ENCODE assay signal across 31 cellular contexts in genomic region chr1:11903210-11903609, GRCh38. TPM values are rescaled to one million over a fixed set of nuclear protein-coding genes. Genes with fewer than 3 reads are reported as not detected.
"Had no signal": no experiment of that assay in that cellular context is flagged by ENCODE, and none has a peak within 500 bp of the region (broad histone marks: within the 10 kb centered on the region; RNA-seq: fewer than 3 reads in every experiment).

No MANE protein-coding gene starts in this region.

- H3K27ac ChIP-seq: stomach, suprapubic skin, testis, thoracic aorta, thyroid gland, tibial artery, tibial nerve, transverse colon, upper lobe of left lung, upper lobe of right lung, uterus, vagina had no signal

- H3K27me3 ChIP-seq: testis, vagina had no signal

- DNase-seq: stimulated activated CD4-positive, alpha-beta T cell treated with anti-CD3 and anti-CD28 coated beads, Interleukin-2, amount 100 ng/mL, for 48 hours; stimulated activated CD4-positive, alpha-beta T cell treated with anti-CD3 and anti-CD28 coated beads, Interleukin-4, amount 100 ng/mL, for 1 hour; stimulated activated CD4-positive, alpha-beta T cell treated with anti-CD3 and anti-CD28 coated beads, Interleukin-4, amount 100 ng/mL, for 24 hours; stimulated activated CD4-positive, alpha-beta T cell treated with anti-CD3 and anti-CD28 coated beads, Interleukin-4, amount 100 ng/mL, for 4 hours; stimulated activated CD8-positive, alpha-beta memory T cell treated with anti-CD3 and anti-CD28 coated beads, Interleukin-4, amount 100 ng/mL, for 48 hours; stimulated activated naive B cell treated with anti-CD40 and anti-IgM and Interleukin-4, amounts not matched to agents 10 μg/mL and 1 μg/mL and 100 μg/mL, for 72 hours; stimulated activated naive CD4-positive, alpha-beta T cell; stimulated activated naive CD4-positive, alpha-beta T cell treated with Interleukin-2 at 50 U/mL for 16 hours; stimulated activated naive CD8-positive, alpha-beta T cell treated with anti-CD3 and anti-CD28 coated beads, Interleukin-15, amount 100 ng/mL, for 72 hours; stimulated activated naive CD8-positive, alpha-beta T cell treated with anti-CD3 and anti-CD28 coated beads, Interleukin-15, Interleukin-2, amounts not matched to agents 100 U/mL and 50 U/mL, for 24 hours; stomach; substantia nigra; testis; thyroid gland; tibial artery; transverse colon; trophoblast cell; upper lobe of left lung; upper lobe of right lung; uterus had no signal

- H3K9me3 ChIP-seq: stomach, suprapubic skin, testis, thoracic aorta, thyroid gland, tibial artery, tibial nerve, transverse colon, upper lobe of left lung, upper lobe of right lung, uterus, vagina had no signal

- H3K4me3 ChIP-seq: stomach, suprapubic skin, testis, thoracic aorta, thyroid gland, tibial artery, tibial nerve, transverse colon, upper lobe of left lung, upper lobe of right lung, uterus, vagina had no signal

- H3K4me1 ChIP-seq: testis, thyroid gland, tibial artery, upper lobe of right lung, uterus, vagina had no signal

- H3K36me3 ChIP-seq: stomach, suprapubic skin, thoracic aorta, thyroid gland, tibial artery, tibial nerve, transverse colon, upper lobe of left lung, upper lobe of right lung, uterus, vagina had no signal

- FAIRE-seq: urothelium cell line had no signal

- ATAC-seq: stimulated activated effector memory CD8-positive, alpha-beta T cell treated with anti-CD3 and anti-CD28 coated beads, Interleukin-12 subunit alpha, Interleukin-12 subunit beta, amount 100 ng/mL, for 72 hours; stimulated activated memory B cell treated with anti-CD40 and anti-IgM and Interleukin-4, amounts not matched to agents 10 μg/mL and 1 μg/mL and 100 μg/mL, for 72 hours; stimulated activated naive B cell treated with anti-CD40 and anti-IgM and Interleukin-4, amounts not matched to agents 10 μg/mL and 1 μg/mL and 100 μg/mL, for 72 hours; stimulated activated naive CD8-positive, alpha-beta T cell treated with anti-CD3 and anti-CD28 coated beads, Interleukin-15, amount 100 ng/mL, for 72 hours; stimulated activated naive CD8-positive, alpha-beta T cell treated with anti-CD3 and anti-CD28 coated beads, Interleukin-15, Interleukin-2, amounts not matched to agents 100 U/mL and 50 U/mL, for 24 hours; upper lobe of right lung had no signal

RNA-seq across cellular contexts. Expression of gene NPPB, which starts 44.5 kb away (rescaled TPM):
- total RNA-seq: subcutaneous adipose tissue, suprapubic skin, temporal lobe, thoracic aorta, thyroid gland, tibial nerve, transverse colon, upper lobe of left lung, ureter, urinary bladder, uterus, vagina had no signal
- polyA plus RNA-seq: urinary bladder had no signal

RNA-seq across cellular contexts. Expression of gene NPPA, which starts 55.6 kb away (rescaled TPM):
- total RNA-seq: subcutaneous adipose tissue, suprapubic skin, testis, thoracic aorta, thyroid gland, transverse colon, ureter, urinary bladder, uterus, vagina had no signal
